ENCODE assay signal across 1 cellular context in the genomic region with DNA sequence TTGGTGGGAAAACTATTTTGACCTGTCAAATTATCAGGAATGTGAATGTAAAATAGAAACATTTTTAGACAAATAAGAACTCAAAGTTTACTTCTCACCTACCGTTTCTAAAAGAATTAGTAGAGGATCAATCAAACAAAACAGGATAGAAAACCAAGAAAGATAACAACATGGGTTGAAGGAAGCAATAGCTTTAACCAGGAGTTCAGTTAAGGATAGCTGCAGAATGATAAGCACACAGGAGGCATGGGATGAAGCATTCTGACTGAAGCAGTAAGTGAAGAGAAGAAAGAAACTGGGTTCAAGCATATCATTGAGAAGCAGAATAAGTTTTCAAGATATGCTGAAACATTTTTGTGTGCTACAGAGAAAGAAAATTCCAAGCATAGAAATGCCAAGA.
A peak's percentile ranks its signal among the peaks of the same experiment; 100 is the strongest.
TF ChIP-seq lines count a peak whose summit lies in the region.

No MANE protein-coding gene starts in this region.

TF ChIP-seq in K562, 482 proteins besides CTCF, POLR2A, EP300 and RAD21 (continued from another document):
- TF ChIP-seq, protein P1, sequence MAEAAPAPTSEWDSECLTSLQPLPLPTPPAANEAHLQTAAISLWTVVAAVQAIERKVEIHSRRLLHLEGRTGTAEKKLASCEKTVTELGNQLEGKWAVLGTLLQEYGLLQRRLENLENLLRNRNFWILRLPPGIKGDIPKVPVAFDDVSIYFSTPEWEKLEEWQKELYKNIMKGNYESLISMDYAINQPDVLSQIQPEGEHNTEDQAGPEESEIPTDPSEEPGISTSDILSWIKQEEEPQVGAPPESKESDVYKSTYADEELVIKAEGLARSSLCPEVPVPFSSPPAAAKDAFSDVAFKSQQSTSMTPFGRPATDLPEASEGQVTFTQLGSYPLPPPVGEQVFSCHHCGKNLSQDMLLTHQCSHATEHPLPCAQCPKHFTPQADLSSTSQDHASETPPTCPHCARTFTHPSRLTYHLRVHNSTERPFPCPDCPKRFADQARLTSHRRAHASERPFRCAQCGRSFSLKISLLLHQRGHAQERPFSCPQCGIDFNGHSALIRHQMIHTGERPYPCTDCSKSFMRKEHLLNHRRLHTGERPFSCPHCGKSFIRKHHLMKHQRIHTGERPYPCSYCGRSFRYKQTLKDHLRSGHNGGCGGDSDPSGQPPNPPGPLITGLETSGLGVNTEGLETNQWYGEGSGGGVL (CRISPR knock-in tag; IDR thresholded peaks at IDR 0.05): no peak
- TF ChIP-seq NR2C1 (IDR thresholded peaks at IDR 0.05) (0 out of 2 replicates have a peak, but pooled peaks have one; percentile 11), NR2C1 (tag; IDR thresholded peaks at IDR 0.05) (no peak), SLC30A9 (CRISPR knock-in tag; IDR thresholded peaks at IDR 0.05) (no peak), DPF2 (IDR thresholded peaks at IDR 0.05) (0 out of 2 replicates have a peak, but pooled peaks have one; percentile 46), SMARCA4 (IDR thresholded peaks at IDR 0.05) (0 out of 2 replicates have a peak, but pooled peaks have one; percentile 27)
- TF ChIP-seq, protein P2, sequence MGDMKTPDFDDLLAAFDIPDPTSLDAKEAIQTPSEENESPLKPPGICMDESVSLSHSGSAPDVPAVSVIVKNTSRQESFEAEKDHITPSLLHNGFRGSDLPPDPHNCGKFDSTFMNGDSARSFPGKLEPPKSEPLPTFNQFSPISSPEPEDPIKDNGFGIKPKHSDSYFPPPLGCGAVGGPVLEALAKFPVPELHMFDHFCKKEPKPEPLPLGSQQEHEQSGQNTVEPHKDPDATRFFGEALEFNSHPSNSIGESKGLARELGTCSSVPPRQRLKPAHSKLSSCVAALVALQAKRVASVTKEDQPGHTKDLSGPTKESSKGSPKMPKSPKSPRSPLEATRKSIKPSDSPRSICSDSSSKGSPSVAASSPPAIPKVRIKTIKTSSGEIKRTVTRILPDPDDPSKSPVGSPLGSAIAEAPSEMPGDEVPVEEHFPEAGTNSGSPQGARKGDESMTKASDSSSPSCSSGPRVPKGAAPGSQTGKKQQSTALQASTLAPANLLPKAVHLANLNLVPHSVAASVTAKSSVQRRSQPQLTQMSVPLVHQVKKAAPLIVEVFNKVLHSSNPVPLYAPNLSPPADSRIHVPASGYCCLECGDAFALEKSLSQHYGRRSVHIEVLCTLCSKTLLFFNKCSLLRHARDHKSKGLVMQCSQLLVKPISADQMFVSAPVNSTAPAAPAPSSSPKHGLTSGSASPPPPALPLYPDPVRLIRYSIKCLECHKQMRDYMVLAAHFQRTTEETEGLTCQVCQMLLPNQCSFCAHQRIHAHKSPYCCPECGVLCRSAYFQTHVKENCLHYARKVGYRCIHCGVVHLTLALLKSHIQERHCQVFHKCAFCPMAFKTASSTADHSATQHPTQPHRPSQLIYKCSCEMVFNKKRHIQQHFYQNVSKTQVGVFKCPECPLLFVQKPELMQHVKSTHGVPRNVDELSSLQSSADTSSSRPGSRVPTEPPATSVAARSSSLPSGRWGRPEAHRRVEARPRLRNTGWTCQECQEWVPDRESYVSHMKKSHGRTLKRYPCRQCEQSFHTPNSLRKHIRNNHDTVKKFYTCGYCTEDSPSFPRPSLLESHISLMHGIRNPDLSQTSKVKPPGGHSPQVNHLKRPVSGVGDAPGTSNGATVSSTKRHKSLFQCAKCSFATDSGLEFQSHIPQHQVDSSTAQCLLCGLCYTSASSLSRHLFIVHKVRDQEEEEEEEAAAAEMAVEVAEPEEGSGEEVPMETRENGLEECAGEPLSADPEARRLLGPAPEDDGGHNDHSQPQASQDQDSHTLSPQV (IDR thresholded peaks at IDR 0.05): 0 out of 2 replicates have a peak, but pooled peaks have one; percentile 29
- TF ChIP-seq, protein P3, sequence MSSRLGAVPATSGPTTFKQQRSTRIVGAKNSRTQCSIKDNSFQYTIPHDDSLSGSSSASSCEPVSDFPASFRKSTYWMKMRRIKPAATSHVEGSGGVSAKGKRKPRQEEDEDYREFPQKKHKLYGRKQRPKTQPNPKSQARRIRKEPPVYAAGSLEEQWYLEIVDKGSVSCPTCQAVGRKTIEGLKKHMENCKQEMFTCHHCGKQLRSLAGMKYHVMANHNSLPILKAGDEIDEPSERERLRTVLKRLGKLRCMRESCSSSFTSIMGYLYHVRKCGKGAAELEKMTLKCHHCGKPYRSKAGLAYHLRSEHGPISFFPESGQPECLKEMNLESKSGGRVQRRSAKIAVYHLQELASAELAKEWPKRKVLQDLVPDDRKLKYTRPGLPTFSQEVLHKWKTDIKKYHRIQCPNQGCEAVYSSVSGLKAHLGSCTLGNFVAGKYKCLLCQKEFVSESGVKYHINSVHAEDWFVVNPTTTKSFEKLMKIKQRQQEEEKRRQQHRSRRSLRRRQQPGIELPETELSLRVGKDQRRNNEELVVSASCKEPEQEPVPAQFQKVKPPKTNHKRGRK (tag; IDR thresholded peaks at IDR 0.05): no peak
